Comparison of ENCODE assay signal across 8 cellular contexts in the genomic region with DNA sequence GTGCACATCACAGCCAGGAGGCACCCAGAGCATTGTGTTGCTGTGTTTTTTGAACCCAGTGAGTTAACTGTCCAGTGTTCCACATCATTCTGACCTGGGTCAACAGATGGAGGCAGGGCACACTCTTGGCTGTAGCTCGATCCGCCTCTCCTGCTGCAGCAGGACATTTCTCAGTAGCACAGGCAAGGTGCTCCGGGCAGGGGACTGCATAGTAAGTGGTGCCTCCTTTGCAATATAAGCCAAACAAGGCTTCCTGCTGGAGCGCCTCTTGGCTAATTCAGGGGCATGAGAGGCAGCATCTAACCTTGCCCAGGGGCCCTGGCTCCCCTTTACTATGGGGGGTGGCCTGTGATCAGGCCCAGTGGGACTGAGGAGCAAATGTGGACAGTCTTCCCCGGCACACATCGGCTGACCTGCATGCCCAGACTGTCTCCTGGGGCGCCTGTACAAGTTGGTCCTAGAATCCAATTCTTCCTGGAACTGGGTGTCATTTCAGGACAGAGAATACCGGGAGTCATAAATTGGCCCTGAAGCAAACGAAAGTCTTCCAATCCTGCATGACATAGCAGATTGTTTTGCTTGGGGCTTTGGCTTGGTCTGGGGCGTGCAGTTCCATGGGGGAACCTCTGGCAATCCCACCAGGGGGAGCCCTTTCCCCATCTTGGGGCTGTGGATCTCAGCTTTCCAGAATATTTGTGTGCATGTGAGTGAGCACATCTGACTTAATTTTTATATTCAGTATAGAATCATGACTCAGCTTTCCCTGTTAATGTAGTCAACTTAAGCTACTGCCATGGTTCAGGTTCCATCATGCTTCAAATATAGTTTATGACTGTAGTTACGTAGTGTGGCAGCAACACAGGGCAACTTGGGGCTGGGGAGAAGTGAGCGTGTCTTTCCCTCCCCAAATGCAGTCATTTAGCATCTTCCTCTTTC. TPM values are rescaled to one million over a fixed set of nuclear protein-coding genes. Genes with fewer than 3 reads are reported as not detected.
A peak's percentile ranks its signal among the peaks of the same experiment; 100 is the strongest.
DNase-seq lines count a peak whose midpoint lies in the region; ATAC-seq and TF ChIP-seq lines count a peak whose summit lies in the region.

No MANE protein-coding gene starts in this region.

- POLR2A ChIA-PET in SK-N-SH (lab: Yijun Ruan, JAX), result interaction anchor here (0.6 kb wide), 1 partner anchor 102 kb away, joined by 3 read pairs; no protein-coding TSS in a partner anchor

- H2AFZ ChIP-seq in SK-N-SH (ENCODE audit: low read depth), result peak overlapping the region; percentile 56

- no peaks in the 10 kb centered on the region for H3K9me2 ChIP-seq in SK-N-SH

- H3K36me3 ChIP-seq in SK-N-SH (replicated peaks in 1 of 2; ENCODE audit: control insufficient read depth in 1 of 2, insufficient read depth in 2 of 2, low read length in 1 of 2), result no peaks in the 10 kb centered on the region

- H4K20me1 ChIP-seq in SK-N-SH (ENCODE audit: insufficient read depth), result no peaks in the 10 kb centered on the region

- no peak overlapping the region for H3K4me2 ChIP-seq in SK-N-SH

- WGBS in SK-N-SH (ENCODE audit: low lambda C conversion rate), result 51% methylated on average over 5 of the region's 12 CpGs

- H3K4me3 ChIP-seq in SK-N-SH (ENCODE audit: low read depth in 2 of 2, low read length in 1 of 2), result no peak overlapping the region

- H3K27ac ChIP-seq in SK-N-SH (ENCODE audit: low read depth in 2 of 2, low read length in 1 of 2), result peak overlapping the region in 1 of 2 experiments; percentile 38; a peak in 1 of 4 replicates

- CTCF ChIA-PET in SK-N-SH (lab: Yijun Ruan, JAX), result interaction anchor here (0.6 to 8.8 kb wide), 43 partner anchors 9 to 299 kb away, joined by 3 to 103 read pairs (median 4); a partner anchor contains a TSS

- TF ChIP-seq CTCF in SK-N-SH (IDR thresholded peaks at IDR 0.05), result peak; percentile 97

- H3K27me3 ChIP-seq in SK-N-SH (ENCODE audit: insufficient read depth), result no peaks in the 10 kb centered on the region

- peak; percentile 97 for TF ChIP-seq RAD21 in SK-N-SH (IDR thresholded peaks at IDR 0.05; ENCODE audit: low read length)

- peaks cover 7 to 12% of the 10 kb centered on the region in 2 experiments; a peak in 3 of 4 replicates for H3K4me1 ChIP-seq in SK-N-SH (ENCODE audit: control insufficient read depth in 1 of 2, insufficient read depth in 2 of 2, low read depth in 1 of 2, low read length in 1 of 2)

- DNase-seq in DMS153 (lab: John Stamatoyannopoulos, UW), result peak; percentile 20
- peak; percentile 85 for DNase-seq in LHCN-M2 (ENCODE audit: low read depth)
- DNase-seq in SK-N-SH, result peak; percentile 80
- DNase-seq in activated naive CD4-positive, alpha-beta T cell treated with anti-CD3 and anti-CD28 coated beads, Interleukin-2, amount 50 U/mL, for 16 hours, result peak; percentile 87
- peak; percentile 58 for DNase-seq in germinal center (ENCODE audit: low spot score)
- DNase-seq in non-pigmented ciliary epithelial cell (ENCODE audit: low read depth), result peak; percentile 50
- peak; percentile 89 for DNase-seq in stromal cell of bone marrow (ENCODE audit: low read depth)

- H3K9ac ChIP-seq in SK-N-SH, result no peak overlapping the region

- no peaks in the 10 kb centered on the region for H3K9me3 ChIP-seq in SK-N-SH

- H3F3A ChIP-seq in SK-N-SH (replicated peaks; ENCODE audit: insufficient read depth), result peaks cover 4% of the 10 kb centered on the region

- ATAC-seq in GM19455 (IDR thresholded peaks at IDR 0.05; ENCODE audit: unreplicated experiment), result no peak

- no peaks in the 10 kb centered on the region for H3K79me2 ChIP-seq in SK-N-SH (ENCODE audit: insufficient read depth)

- TF ChIP-seq EP300 in SK-N-SH (IDR thresholded peaks at IDR 0.05; ENCODE audit: borderline replicate concordance in 1 of 2, low read depth in 1 of 2, low read length in 1 of 2), result no peak

TF ChIP-seq in SK-N-SH, 30 proteins besides CTCF, POLR2A, EP300 and RAD21 (continues in another document):
- TF ChIP-seq, protein P1, sequence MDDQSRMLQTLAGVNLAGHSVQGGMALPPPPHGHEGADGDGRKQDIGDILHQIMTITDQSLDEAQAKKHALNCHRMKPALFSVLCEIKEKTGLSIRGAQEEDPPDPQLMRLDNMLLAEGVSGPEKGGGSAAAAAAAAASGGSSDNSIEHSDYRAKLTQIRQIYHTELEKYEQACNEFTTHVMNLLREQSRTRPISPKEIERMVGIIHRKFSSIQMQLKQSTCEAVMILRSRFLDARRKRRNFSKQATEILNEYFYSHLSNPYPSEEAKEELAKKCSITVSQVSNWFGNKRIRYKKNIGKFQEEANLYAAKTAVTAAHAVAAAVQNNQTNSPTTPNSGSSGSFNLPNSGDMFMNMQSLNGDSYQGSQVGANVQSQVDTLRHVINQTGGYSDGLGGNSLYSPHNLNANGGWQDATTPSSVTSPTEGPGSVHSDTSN (IDR thresholded peaks at IDR 0.05), result no peak
- TF ChIP-seq RXRA (IDR thresholded peaks at IDR 0.05; ENCODE audit: borderline replicate concordance, low read depth) (0 out of 2 replicates have a peak, but pooled peaks have one; percentile 22), JUND (IDR thresholded peaks at IDR 0.05) (no peak), FOXM1 (IDR thresholded peaks at IDR 0.05; ENCODE audit: low read depth) (no peak), TAF1 (IDR thresholded peaks at IDR 0.05; ENCODE audit: borderline replicate concordance, low read depth, low read length) (0 out of 2 replicates have a peak, but pooled peaks have one; percentile 7), NRF1 (IDR thresholded peaks at IDR 0.05; ENCODE audit: low read depth, low read length) (0 out of 2 replicates have a peak, but pooled peaks have one; percentile 13), GATA2 (CRISPR knock-in tag; IDR thresholded peaks at IDR 0.05) (no peak), GABPA (IDR thresholded peaks at IDR 0.05; ENCODE audit: low read depth) (no peak), MXI1 (IDR thresholded peaks at IDR 0.05; ENCODE audit: low read depth, low read length) (peak; percentile 32; the same call in 1 of the 2 replicates), SIN3A (IDR thresholded peaks at IDR 0.05; ENCODE audit: borderline replicate concordance, low read depth, low read length) (0 out of 2 replicates have a peak, but pooled peaks have one; percentile 36), YY1 (IDR thresholded peaks at IDR 0.05; ENCODE audit: low read depth) (0 out of 2 replicates have a peak, but pooled peaks have one; percentile 30), TCF12 (IDR thresholded peaks at IDR 0.05) (no peak), SMC3 (IDR thresholded peaks at IDR 0.05; ENCODE audit: low read depth, low read length) (peak; percentile 99), RFX5 (IDR thresholded peaks at IDR 0.05; ENCODE audit: low read length) (no peak)
- TF ChIP-seq, protein P2, sequence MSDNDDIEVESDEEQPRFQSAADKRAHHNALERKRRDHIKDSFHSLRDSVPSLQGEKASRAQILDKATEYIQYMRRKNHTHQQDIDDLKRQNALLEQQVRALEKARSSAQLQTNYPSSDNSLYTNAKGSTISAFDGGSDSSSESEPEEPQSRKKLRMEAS (IDR thresholded peaks at IDR 0.05; ENCODE audit: low read depth), result peak; percentile 38; the same call in 1 of the 2 replicates
- TF ChIP-seq, protein P3, sequence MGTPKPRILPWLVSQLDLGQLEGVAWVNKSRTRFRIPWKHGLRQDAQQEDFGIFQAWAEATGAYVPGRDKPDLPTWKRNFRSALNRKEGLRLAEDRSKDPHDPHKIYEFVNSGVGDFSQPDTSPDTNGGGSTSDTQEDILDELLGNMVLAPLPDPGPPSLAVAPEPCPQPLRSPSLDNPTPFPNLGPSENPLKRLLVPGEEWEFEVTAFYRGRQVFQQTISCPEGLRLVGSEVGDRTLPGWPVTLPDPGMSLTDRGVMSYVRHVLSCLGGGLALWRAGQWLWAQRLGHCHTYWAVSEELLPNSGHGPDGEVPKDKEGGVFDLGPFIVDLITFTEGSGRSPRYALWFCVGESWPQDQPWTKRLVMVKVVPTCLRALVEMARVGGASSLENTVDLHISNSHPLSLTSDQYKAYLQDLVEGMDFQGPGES (IDR thresholded peaks at IDR 0.05; ENCODE audit: low read depth, low read length), result no peak
- TF ChIP-seq, protein P4, sequence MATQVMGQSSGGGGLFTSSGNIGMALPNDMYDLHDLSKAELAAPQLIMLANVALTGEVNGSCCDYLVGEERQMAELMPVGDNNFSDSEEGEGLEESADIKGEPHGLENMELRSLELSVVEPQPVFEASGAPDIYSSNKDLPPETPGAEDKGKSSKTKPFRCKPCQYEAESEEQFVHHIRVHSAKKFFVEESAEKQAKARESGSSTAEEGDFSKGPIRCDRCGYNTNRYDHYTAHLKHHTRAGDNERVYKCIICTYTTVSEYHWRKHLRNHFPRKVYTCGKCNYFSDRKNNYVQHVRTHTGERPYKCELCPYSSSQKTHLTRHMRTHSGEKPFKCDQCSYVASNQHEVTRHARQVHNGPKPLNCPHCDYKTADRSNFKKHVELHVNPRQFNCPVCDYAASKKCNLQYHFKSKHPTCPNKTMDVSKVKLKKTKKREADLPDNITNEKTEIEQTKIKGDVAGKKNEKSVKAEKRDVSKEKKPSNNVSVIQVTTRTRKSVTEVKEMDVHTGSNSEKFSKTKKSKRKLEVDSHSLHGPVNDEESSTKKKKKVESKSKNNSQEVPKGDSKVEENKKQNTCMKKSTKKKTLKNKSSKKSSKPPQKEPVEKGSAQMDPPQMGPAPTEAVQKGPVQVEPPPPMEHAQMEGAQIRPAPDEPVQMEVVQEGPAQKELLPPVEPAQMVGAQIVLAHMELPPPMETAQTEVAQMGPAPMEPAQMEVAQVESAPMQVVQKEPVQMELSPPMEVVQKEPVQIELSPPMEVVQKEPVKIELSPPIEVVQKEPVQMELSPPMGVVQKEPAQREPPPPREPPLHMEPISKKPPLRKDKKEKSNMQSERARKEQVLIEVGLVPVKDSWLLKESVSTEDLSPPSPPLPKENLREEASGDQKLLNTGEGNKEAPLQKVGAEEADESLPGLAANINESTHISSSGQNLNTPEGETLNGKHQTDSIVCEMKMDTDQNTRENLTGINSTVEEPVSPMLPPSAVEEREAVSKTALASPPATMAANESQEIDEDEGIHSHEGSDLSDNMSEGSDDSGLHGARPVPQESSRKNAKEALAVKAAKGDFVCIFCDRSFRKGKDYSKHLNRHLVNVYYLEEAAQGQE (IDR thresholded peaks at IDR 0.05; ENCODE audit: low read depth, low read length), result 0 out of 2 replicates have a peak, but pooled peaks have one; percentile 4
- TF ChIP-seq, protein P5, sequence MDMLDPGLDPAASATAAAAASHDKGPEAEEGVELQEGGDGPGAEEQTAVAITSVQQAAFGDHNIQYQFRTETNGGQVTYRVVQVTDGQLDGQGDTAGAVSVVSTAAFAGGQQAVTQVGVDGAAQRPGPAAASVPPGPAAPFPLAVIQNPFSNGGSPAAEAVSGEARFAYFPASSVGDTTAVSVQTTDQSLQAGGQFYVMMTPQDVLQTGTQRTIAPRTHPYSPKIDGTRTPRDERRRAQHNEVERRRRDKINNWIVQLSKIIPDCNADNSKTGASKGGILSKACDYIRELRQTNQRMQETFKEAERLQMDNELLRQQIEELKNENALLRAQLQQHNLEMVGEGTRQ (IDR thresholded peaks at IDR 0.05; ENCODE audit: borderline replicate concordance, low read depth, low read length), result no peak

RNA-seq across cellular contexts. Expression of a gene that starts 56.0 kb away (rescaled TPM):
- total RNA-seq in LHCN-M2 (2014; rRNA removed), result 43.1 and 47.0 TPM in 2 replicates
- polyA plus RNA-seq in LHCN-M2 (2012), result 54.1 TPM
- polyA plus RNA-seq in SK-N-SH (2012; rRNA removed), result 40.2 and 52.8 TPM in 2 replicates
- 32.1 and 42.6 TPM in 2 replicates for polyA plus RNA-seq in SK-N-SH (2012; cell fraction: cytosol; rRNA removed)
- polyA plus RNA-seq in SK-N-SH (2012; cell fraction: nucleus; rRNA removed), result 82.7 and 101 TPM in 2 replicates

Comparison
In these comparisons a context has a peak if more than half of its experiments do, and no peak if none do; other contexts are left out.
1. DNase-seq: peak in every context shown above with its lines; median percentile 89 in stromal cell of bone marrow; 87 in activated naive CD4-positive, alpha-beta T cell treated with anti-CD3 and anti-CD28 coated beads, Interleukin-2, amount 50 U/mL, for 16 hours; 85 in LHCN-M2; 80 in SK-N-SH; 58 in germinal center; 50 in non-pigmented ciliary epithelial cell; 20 in DMS153.